Comparison of ENCODE assay signal across 29 cellular contexts in genomic region chr5:178469011-178469974, GRCh38.
DNase-seq lines count a peak whose midpoint lies in the region; ATAC-seq and TF ChIP-seq lines count a peak whose summit lies in the region.
"Had no signal": no experiment of that assay in that cellular context is flagged by ENCODE, and none has a peak within 500 bp of the region (broad histone marks: within the 10 kb centered on the region; RNA-seq: fewer than 3 reads in every experiment).

No MANE protein-coding gene starts in this region.

- H3K4me3 Mint-ChIP-seq in CD14-positive monocyte (no peak overlapping the region), endothelial cell (ENCODE audit: unreplicated experiment) (peak overlapping the region; percentile 9), osteocyte (ENCODE audit: unreplicated experiment) (no peak overlapping the region)
- H3K4me3 Mint-ChIP-seq: activated CD4-positive, alpha-beta T cell treated with anti-CD3 and anti-CD28 coated beads, Interleukin-2, amount 10 ng/mL, durations not matched to agents 24 days and 14 days; activated T-cell treated with anti-CD3 and anti-CD28 coated beads, Interleukin-2, amount 50 U/mL, for 4 hours; B cell; H9; mesothelial cell of epicardium; naive B cell had no signal

- no peaks in the 10 kb centered on the region for H3K9me3 ChIP-seq in RWPE2 (ENCODE audit: severe bottlenecking)
- H3K9me3 ChIP-seq: ascending aorta, ovary had no signal

- H3K36me3 ChIP-seq in RWPE2 (ENCODE audit: low read depth), result no peaks in the 10 kb centered on the region
- H3K36me3 ChIP-seq: ascending aorta, ovary had no signal

- ATAC-seq in RWPE2 (ENCODE audit: low read depth), result no peak
- ATAC-seq in HG03571 (IDR thresholded peaks at IDR 0.05; ENCODE audit: unreplicated experiment), result no peak
- ATAC-seq: activated T-cell treated with anti-CD3 and anti-CD28 coated beads, Interleukin-2, amount 50 U/mL, for 4 hours; esophagus mucosa; GM12878; Panc1; stimulated activated naive CD8-positive, alpha-beta T cell treated with anti-CD3 and anti-CD28 coated beads, Interleukin-15, Interleukin-2, amounts not matched to agents 100 U/mL and 50 U/mL, for 24 hours had no signal

- H3K4me3 ChIP-seq in RWPE2 (ENCODE audit: severe bottlenecking), result no peak overlapping the region
- H3K4me3 ChIP-seq: ascending aorta, GM12878, ovary had no signal

- DNase-seq in CD14-positive monocyte (ENCODE audit: low spot score) (no peak), RWPE2 (ENCODE audit: low spot score) (peak; percentile 55), endothelial cell (ENCODE audit: low spot score) (no peak), osteocyte (ENCODE audit: extremely low spot score, unreplicated experiment) (peak; percentile 77), NCI-H748 treated with DMSO at 0.1 percent for 48 hours (lab: John Stamatoyannopoulos, UW) (no peak), cardiac septum (ENCODE audit: low spot score) (no peak)
- DNase-seq: ACHN; activated CD4-positive, alpha-beta T cell treated with anti-CD3 and anti-CD28 coated beads, Interleukin-2, amount 10 ng/mL, durations not matched to agents 24 days and 14 days; activated T-cell treated with anti-CD3 and anti-CD28 coated beads, Interleukin-2, amount 50 U/mL, for 4 hours; caudate nucleus; cortex of kidney; DMS153; H9; MM.1S; naive B cell; NCI-H1417; NCI-H2029; ovary; SIG-M5; stimulated activated CD4-positive, alpha-beta T cell treated with anti-CD3 and anti-CD28 coated beads, Interleukin-1b, Interleukin-23, amount 100 ng/mL, for 48 hours; stimulated activated naive CD8-positive, alpha-beta T cell treated with anti-CD3 and anti-CD28 coated beads, Interleukin-15, Interleukin-2, amounts not matched to agents 100 U/mL and 50 U/mL, for 24 hours; T1000 had no signal

- H3K4me1 Mint-ChIP-seq in CD14-positive monocyte, result peaks cover 53% of the 10 kb centered on the region
- H3K4me1 Mint-ChIP-seq in endothelial cell (ENCODE audit: unreplicated experiment), result peaks cover 38% of the 10 kb centered on the region
- H3K4me1 Mint-ChIP-seq in osteocyte (ENCODE audit: unreplicated experiment), result no peaks in the 10 kb centered on the region
- H3K4me1 Mint-ChIP-seq: activated CD4-positive, alpha-beta T cell treated with anti-CD3 and anti-CD28 coated beads, Interleukin-2, amount 10 ng/mL, durations not matched to agents 24 days and 14 days; B cell had no signal

- H3K36me3 Mint-ChIP-seq in CD14-positive monocyte (no peaks in the 10 kb centered on the region), endothelial cell (ENCODE audit: low read depth, unreplicated experiment) (peaks cover 13% of the 10 kb centered on the region), osteocyte (ENCODE audit: unreplicated experiment) (no peaks in the 10 kb centered on the region)
- H3K36me3 Mint-ChIP-seq: mesothelial cell of epicardium, naive B cell had no signal

- H3K9me3 Mint-ChIP-seq in CD14-positive monocyte (peaks cover 0 to 2% (median 0%) of the 10 kb centered on the region in 7 donors), endothelial cell (ENCODE audit: unreplicated experiment) (no peaks in the 10 kb centered on the region), osteocyte (ENCODE audit: unreplicated experiment) (no peaks in the 10 kb centered on the region)
- H3K9me3 Mint-ChIP-seq: activated CD4-positive, alpha-beta T cell treated with anti-CD3 and anti-CD28 coated beads, Interleukin-2, amount 10 ng/mL, durations not matched to agents 24 days and 14 days; activated T-cell treated with anti-CD3 and anti-CD28 coated beads, Interleukin-2, amount 50 U/mL, for 4 hours; H9; mesothelial cell of epicardium; naive B cell had no signal

- no peaks in the 10 kb centered on the region for H3K4me1 ChIP-seq in RWPE2 (ENCODE audit: insufficient read depth, poor library complexity, severe bottlenecking)

- H3K27me3 Mint-ChIP-seq in CD14-positive monocyte (ENCODE audit: low read depth in 3 of 3), result peaks cover 0 to 4% (median 0%) of the 10 kb centered on the region in 3 donors
- peaks cover 7% of the 10 kb centered on the region for H3K27me3 Mint-ChIP-seq in endothelial cell (ENCODE audit: unreplicated experiment)
- no peaks in the 10 kb centered on the region for H3K27me3 Mint-ChIP-seq in osteocyte (ENCODE audit: unreplicated experiment)
- H3K27me3 Mint-ChIP-seq: activated CD4-positive, alpha-beta T cell treated with anti-CD3 and anti-CD28 coated beads, Interleukin-2, amount 10 ng/mL, durations not matched to agents 24 days and 14 days had no signal

- TF ChIP-seq CTCF in CD14-positive monocyte (IDR thresholded peaks at IDR 0.05), result no peak
- no peak for TF ChIP-seq CTCF in RWPE2 (IDR thresholded peaks at IDR 0.05; ENCODE audit: poor library complexity, severe bottlenecking)
- no peak for TF ChIP-seq CTCF in endothelial cell (IDR thresholded peaks at IDR 0.05; ENCODE audit: unreplicated experiment)
- TF ChIP-seq CTCF in osteocyte (IDR thresholded peaks at IDR 0.05), result no peak

- no peak overlapping the region for H3K27ac ChIP-seq in RWPE2 (ENCODE audit: poor library complexity, severe bottlenecking)
- H3K27ac ChIP-seq: ovary had no signal

- H3K27ac Mint-ChIP-seq in CD14-positive monocyte (peak overlapping the region in 6 of 7 donors; percentile 18 to 97 (median 70)), endothelial cell (ENCODE audit: unreplicated experiment) (no peak overlapping the region), osteocyte (ENCODE audit: unreplicated experiment) (no peak overlapping the region)
- H3K27ac Mint-ChIP-seq: activated CD4-positive, alpha-beta T cell treated with anti-CD3 and anti-CD28 coated beads, Interleukin-2, amount 10 ng/mL, durations not matched to agents 24 days and 14 days; B cell; mesothelial cell of epicardium had no signal

- no peaks in the 10 kb centered on the region for H3K27me3 ChIP-seq in RWPE2 (ENCODE audit: insufficient read depth, poor library complexity, severe bottlenecking)
- H3K27me3 ChIP-seq: ascending aorta, ovary had no signal

- intact Hi-C loops in CD14-positive monocyte (cut with micrococcal nuclease) (no loop called here), cardiac septum (cut with DNase I) (no loop called here)

Comparison
In these comparisons a context has a peak if more than half of its experiments do, and no peak if none do; other contexts are left out.
1. DNase-seq: peak in RWPE2 (single experiment) and osteocyte (single experiment); none in CD14-positive monocyte (single experiment), endothelial cell (single experiment), NCI-H748 treated with DMSO at 0.1 percent for 48 hours (single experiment) and cardiac septum (single experiment).
2. H3K27ac Mint-ChIP-seq: peak in CD14-positive monocyte (6 of 7); none in endothelial cell (single experiment) and osteocyte (single experiment).